In the genomic region with DNA sequence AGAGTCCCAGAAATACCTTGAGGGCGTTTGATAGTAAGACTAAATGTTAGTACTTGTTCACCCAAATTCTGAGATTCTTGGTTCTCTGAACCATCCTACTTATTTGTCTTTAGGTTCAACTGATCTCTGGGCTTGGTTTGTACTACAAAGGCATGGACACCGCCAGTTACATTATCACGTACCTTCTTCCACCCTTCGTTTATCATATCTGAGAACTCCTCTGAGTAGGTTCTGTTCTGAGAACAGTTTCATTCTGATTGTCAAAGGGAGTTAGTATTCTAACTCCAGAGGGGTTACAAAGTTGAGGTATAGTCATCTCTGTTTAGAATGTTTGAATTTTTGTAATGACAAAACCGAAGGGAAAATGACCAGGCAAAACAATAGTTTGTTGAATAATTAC, we compare ENCODE assay signal across 8 cellular contexts. TPM values are rescaled to one million over a fixed set of nuclear protein-coding genes. Genes with fewer than 3 reads are reported as not detected.
DNase-seq lines count a peak whose midpoint lies in the region; ATAC-seq and TF ChIP-seq lines count a peak whose summit lies in the region.

No MANE protein-coding gene starts in this region.

- peak overlapping the region; percentile 82 for H3K27ac Mint-ChIP-seq in activated CD8-positive, alpha-beta T cell treated with anti-CD3 and anti-CD28 coated beads for 36 hours

- no peak overlapping the region for H3K4me3 ChIP-seq in BLaER1 treated with 17β-estradiol and CSF1 and Interleukin-3, amounts not matched to agents 10 nM and 100 nM
- H3K4me3 ChIP-seq in prostate gland: no peak overlapping the region

- H3K4me1 Mint-ChIP-seq in activated CD8-positive, alpha-beta T cell treated with anti-CD3 and anti-CD28 coated beads for 36 hours (ENCODE audit: low read depth): peaks cover 46% of the 10 kb centered on the region

- POLR2A ChIA-PET in activated CD8-positive, alpha-beta T cell treated with anti-CD3 and anti-CD28 coated beads for 36 hours (lab: Charles Lee): no interaction called here

- WGBS in prostate gland: 88% methylated on average over 5 of the region's 5 CpGs

- H3K36me3 Mint-ChIP-seq in activated CD8-positive, alpha-beta T cell treated with anti-CD3 and anti-CD28 coated beads for 36 hours (ENCODE audit: low read depth): peaks cover 18% of the 10 kb centered on the region

- H3K27me3 Mint-ChIP-seq in activated CD8-positive, alpha-beta T cell treated with anti-CD3 and anti-CD28 coated beads for 36 hours: no peaks in the 10 kb centered on the region

- H3K9me3 Mint-ChIP-seq in activated CD8-positive, alpha-beta T cell treated with anti-CD3 and anti-CD28 coated beads for 36 hours: no peaks in the 10 kb centered on the region

- intact Hi-C loops in activated CD8-positive, alpha-beta T cell treated with anti-CD3 and anti-CD28 coated beads for 36 hours (cut with micrococcal nuclease): no loop called here
- intact Hi-C loops in prostate gland (cut with DNase I): no loop called here

- peaks cover 89 to 100% (median 100%) of the 10 kb centered on the region in 11 experiments for H4K20me1 ChIP-seq in BLaER1 treated with 17β-estradiol and CSF1 and Interleukin-3, amounts not matched to agents 10 nM and 100 nM

- no peak overlapping the region for H3K9ac ChIP-seq in BLaER1 treated with 17β-estradiol and CSF1 and Interleukin-3, amounts not matched to agents 10 nM and 100 nM

- H3K4me2 ChIP-seq in BLaER1 treated with 17β-estradiol and CSF1 and Interleukin-3, amounts not matched to agents 10 nM and 100 nM: peak overlapping the region in 6 of 11 experiments; percentile 50 to 65 (median 58); a peak in 8 of 22 replicates

- peak overlapping the region; percentile 9 for H3K4me3 Mint-ChIP-seq in activated CD8-positive, alpha-beta T cell treated with anti-CD3 and anti-CD28 coated beads for 36 hours

- H3K36me3 ChIP-seq in BLaER1 treated with 17β-estradiol and CSF1 and Interleukin-3, amounts not matched to agents 10 nM and 100 nM: peaks cover 44 to 94% (median 75%) of the 10 kb centered on the region in 11 experiments
- H3K36me3 ChIP-seq in prostate gland: no peaks in the 10 kb centered on the region

- peak; percentile 60 for ATAC-seq in GM19328 (IDR thresholded peaks at IDR 0.05; ENCODE audit: unreplicated experiment)
- ATAC-seq in HG03025 (IDR thresholded peaks at IDR 0.05; ENCODE audit: low FRiP score, unreplicated experiment): peak; percentile 52
- ATAC-seq in activated CD8-positive, alpha-beta T cell treated with anti-CD3 and anti-CD28 coated beads for 36 hours: peak; percentile 92

- no peak overlapping the region for H3K27ac ChIP-seq in BLaER1 treated with 17β-estradiol and CSF1 and Interleukin-3, amounts not matched to agents 10 nM and 100 nM
- no peak overlapping the region for H3K27ac ChIP-seq in prostate gland

- CTCF ChIA-PET in activated CD8-positive, alpha-beta T cell treated with anti-CD3 and anti-CD28 coated beads for 36 hours (lab: Charles Lee): no interaction called here

- peak; percentile 33 for DNase-seq in activated CD8-positive, alpha-beta T cell treated with anti-CD3 and anti-CD28 coated beads for 36 hours
- DNase-seq in NCI-H2227 treated with DMSO at 0.1 percent for 48 hours (lab: John Stamatoyannopoulos, UW) (no peak), putamen (ENCODE audit: low spot score) (no peak), prostate gland (ENCODE audit: low spot score) (no peak)
- DNase-seq in activated effector memory CD4-positive, alpha-beta T cell treated with Interleukin-2 at 50 U/mL for 16 hours: no peak

- TF ChIP-seq CTCF in activated CD8-positive, alpha-beta T cell treated with anti-CD3 and anti-CD28 coated beads for 36 hours (IDR thresholded peaks at IDR 0.05): no peak
- TF ChIP-seq CTCF in prostate gland (IDR thresholded peaks at IDR 0.05): no peak

- H3K4me1 ChIP-seq in BLaER1 treated with 17β-estradiol and CSF1 and Interleukin-3, amounts not matched to agents 10 nM and 100 nM: peaks cover 0 to 73% (median 20%) of the 10 kb centered on the region in 10 experiments; a peak in 19 of 20 replicates
- no peaks in the 10 kb centered on the region for H3K4me1 ChIP-seq in prostate gland (replicated peaks)

- H3K27me3 ChIP-seq in BLaER1 treated with 17β-estradiol and CSF1 and Interleukin-3, amounts not matched to agents 10 nM and 100 nM: no peaks in the 10 kb centered on the region
- no peaks in the 10 kb centered on the region for H3K27me3 ChIP-seq in prostate gland (replicated peaks; ENCODE audit: insufficient read depth)

- no peak for TF ChIP-seq POLR2A in prostate gland (IDR thresholded peaks at IDR 0.05)

- H3K9me3 ChIP-seq in BLaER1 treated with 17β-estradiol and CSF1 and Interleukin-3, amounts not matched to agents 10 nM and 100 nM (replicated peaks in 1 of 11): no peaks in the 10 kb centered on the region
- H3K9me3 ChIP-seq in prostate gland: no peaks in the 10 kb centered on the region

RNA-seq across cellular contexts. Expression of a gene that starts 19.3 kb away (rescaled TPM):
- 10 to 100 TPM; 38.8 to 40.4 TPM for total RNA-seq in activated CD8-positive, alpha-beta T cell treated with anti-CD3 and anti-CD28 coated beads for 36 hours
- 10 to 100 TPM; 42.0 to 43.5 TPM for total RNA-seq in prostate gland
